In the genomic region with DNA sequence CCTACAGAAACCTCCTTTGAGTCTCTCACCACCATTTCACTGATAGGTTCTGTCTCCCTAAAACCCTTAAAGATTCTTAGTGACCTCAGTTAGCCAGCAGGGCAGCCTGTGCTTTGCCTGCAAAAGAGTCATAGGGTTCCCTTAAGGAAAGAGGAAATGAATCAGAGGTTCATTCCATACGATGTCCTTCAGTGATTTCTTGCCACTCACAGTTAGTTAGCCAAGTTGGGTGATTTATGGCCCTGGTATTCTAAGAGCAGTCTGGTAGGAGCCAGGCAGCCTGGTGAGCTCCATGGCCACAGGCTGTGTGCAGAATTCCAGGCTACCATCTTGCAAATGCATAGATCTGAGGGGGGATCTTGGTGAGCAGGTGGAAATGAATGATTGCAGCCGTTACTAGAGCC, we compare ENCODE assay signal across 12 cellular contexts. TPM values are rescaled to one million over a fixed set of nuclear protein-coding genes. Genes with fewer than 3 reads are reported as not detected.
DNase-seq lines count a peak whose midpoint lies in the region; FAIRE-seq and TF ChIP-seq lines count a peak whose summit lies in the region.
"Had no signal": no experiment of that assay in that cellular context is flagged by ENCODE, and none has a peak within 500 bp of the region (broad histone marks: within the 10 kb centered on the region; RNA-seq: fewer than 3 reads in every experiment).

No MANE protein-coding gene starts in this region.

- no peak overlapping the region for H3K4me3 ChIP-seq in PC-9
- H3K4me3 ChIP-seq in endothelial cell of umbilical vein (replicated peaks in 1 of 3; ENCODE audit: insufficient read depth in 1 of 3, low read depth in 1 of 3, low read length in 3 of 3) = no peak overlapping the region
- no peak overlapping the region for H3K4me3 ChIP-seq in thyroid gland (replicated peaks in 1 of 3)
- H3K4me3 ChIP-seq: dorsolateral prefrontal cortex had no signal

- H3K9me1 ChIP-seq in endothelial cell of umbilical vein (replicated peaks; ENCODE audit: control insufficient read depth, extremely low read depth, insufficient read depth, low read length) = no peaks in the 10 kb centered on the region

- H3K79me2 ChIP-seq in PC-9 (ENCODE audit: low read depth) (no peaks in the 10 kb centered on the region), endothelial cell of umbilical vein (ENCODE audit: control insufficient read depth, insufficient read depth, low read length) (no peaks in the 10 kb centered on the region)

- FAIRE-seq in endothelial cell of umbilical vein (lab: Jason Lieb, UNC) = peak; percentile 71

- peaks cover 38% of the 10 kb centered on the region for H3K4me1 Mint-ChIP-seq in nephron progenitor cell
- H3K4me1 Mint-ChIP-seq: activated T-helper 17 cell treated with anti-CD3 and anti-CD28 coated beads, Interleukin-2, amount 50 U/mL, for 72 hours had no signal

- BruUV-seq in PC-9 (replicated peaks; lab: Mats Ljungman, UMichigan) (no TSS peak), endothelial cell of umbilical vein (replicated peaks; lab: Mats Ljungman, UMichigan) (no TSS peak)

- no peak overlapping the region for H3K27ac Mint-ChIP-seq in nephron progenitor cell
- H3K27ac Mint-ChIP-seq: activated T-helper 17 cell treated with anti-CD3 and anti-CD28 coated beads, Interleukin-2, amount 50 U/mL, for 72 hours; nephron had no signal

- peaks cover 42% of the 10 kb centered on the region for H3F3A ChIP-seq in PC-9 (ENCODE audit: insufficient read depth, low read depth)

- H3K9me2 ChIP-seq in PC-9 (ENCODE audit: insufficient read depth) = no peaks in the 10 kb centered on the region

- no peaks in the 10 kb centered on the region for H3K36me3 Mint-ChIP-seq in nephron progenitor cell (ENCODE audit: low read depth)

- TF ChIP-seq POLR2A in endothelial cell of umbilical vein (IDR thresholded peaks at IDR 0.05; ENCODE audit: low read depth, low read length) (no peak), thyroid gland (IDR thresholded peaks at IDR 0.05) (no peak)

- H3K27me3 ChIP-seq in PC-9 (ENCODE audit: insufficient read depth, low read depth) = no peaks in the 10 kb centered on the region
- H3K27me3 ChIP-seq in endothelial cell of umbilical vein (ENCODE audit: control insufficient read depth in 2 of 2, insufficient read depth in 2 of 2, low read length in 2 of 2) = no peaks in the 10 kb centered on the region
- no peaks in the 10 kb centered on the region for H3K27me3 ChIP-seq in thyroid gland

- dilution Hi-C loops in endothelial cell of umbilical vein (cut with MboI; ENCODE audit: extremely low pct_ligation_motif_present, low sequenced_read_pairs) = no loop called here

- DNase-seq in EH (ENCODE audit: low read depth) = peak; percentile 98
- peak; percentile 31 to 93 for DNase-seq in PC-9
- peak; percentile 77 for DNase-seq in endothelial cell of umbilical vein (ENCODE audit: low read depth, low spot score)
- no peak for DNase-seq in nephron progenitor cell
- DNase-seq in NCI-H526 (lab: John Stamatoyannopoulos, UW) = no peak
- no peak for DNase-seq in T-helper 9 cell
- DNase-seq in NCI-H2171 treated with DMSO at 0.1 percent for 48 hours (lab: John Stamatoyannopoulos, UW) = no peak
- DNase-seq in thyroid gland = no peak
- DNase-seq: dorsolateral prefrontal cortex, NCI-H2171 had no signal

- H3K9me3 ChIP-seq in PC-9 (ENCODE audit: insufficient read depth, low read depth) (no peaks in the 10 kb centered on the region), endothelial cell of umbilical vein (replicated peaks; ENCODE audit: control insufficient read depth, insufficient read depth, low read length) (no peaks in the 10 kb centered on the region), thyroid gland (no peaks in the 10 kb centered on the region)

- no peaks in the 10 kb centered on the region for H4K20me1 ChIP-seq in PC-9 (ENCODE audit: insufficient read depth)
- H4K20me1 ChIP-seq in endothelial cell of umbilical vein (replicated peaks; ENCODE audit: control insufficient read depth, extremely low read depth, insufficient read depth, low read length) = no peaks in the 10 kb centered on the region

- peaks cover 11% of the 10 kb centered on the region for H3K27me3 Mint-ChIP-seq in nephron progenitor cell (ENCODE audit: low read depth, poor library complexity)

- H3K4me2 ChIP-seq in PC-9 (peak overlapping the region; percentile 28; the same call in 1 of the 2 replicates), endothelial cell of umbilical vein (ENCODE audit: insufficient read depth, low read length) (no peak overlapping the region)

- peaks cover 66% of the 10 kb centered on the region for H3K4me1 ChIP-seq in PC-9 (replicated peaks; ENCODE audit: insufficient read depth)
- H3K4me1 ChIP-seq in endothelial cell of umbilical vein (ENCODE audit: control insufficient read depth, extremely low read depth, insufficient read depth, low read length) = no peaks in the 10 kb centered on the region
- no peaks in the 10 kb centered on the region for H3K4me1 ChIP-seq in thyroid gland

- TF ChIP-seq CTCF in PC-9 (conservative IDR thresholded peaks at IDR 0.05) = no peak
- no peak for TF ChIP-seq CTCF in endothelial cell of umbilical vein (IDR thresholded peaks at IDR 0.05; ENCODE audit: extremely low read depth in 1 of 2, insufficient read depth in 1 of 2, low read depth in 1 of 2, low read length in 2 of 2)
- TF ChIP-seq CTCF in nephron progenitor cell (IDR thresholded peaks at IDR 0.05) = no peak
- no peak for TF ChIP-seq CTCF in thyroid gland (IDR thresholded peaks at IDR 0.05)

- H3K36me3 ChIP-seq in PC-9 (ENCODE audit: low read depth) = no peaks in the 10 kb centered on the region
- no peaks in the 10 kb centered on the region for H3K36me3 ChIP-seq in endothelial cell of umbilical vein (ENCODE audit: control insufficient read depth in 2 of 2, extremely low read depth in 1 of 2, insufficient read depth in 2 of 2, low read length in 2 of 2)
- H3K36me3 ChIP-seq in thyroid gland = no peaks in the 10 kb centered on the region

- peak overlapping the region; percentile 23 for H3K4me3 Mint-ChIP-seq in nephron progenitor cell
- H3K4me3 Mint-ChIP-seq: activated T-helper 17 cell treated with anti-CD3 and anti-CD28 coated beads, Interleukin-2, amount 50 U/mL, for 72 hours; nephron had no signal

- CTCF ChIA-PET in PC-9 (lab: Charles Lee) (no interaction called here), endothelial cell of umbilical vein (lab: Charles Lee) (interaction anchor here (0.5 to 11.3 kb wide), 8 partner anchors 9 to 304 kb away, joined by 3 to 129 read pairs (median 4); a partner anchor contains a TSS)

- H3K9ac ChIP-seq in endothelial cell of umbilical vein (replicated peaks; ENCODE audit: extremely low read depth, insufficient read depth, low read length) = no peak overlapping the region

- H2AFZ ChIP-seq in PC-9 (no peak overlapping the region), endothelial cell of umbilical vein (ENCODE audit: low read depth, low read length) (no peak overlapping the region)

- POLR2A ChIA-PET in PC-9 (lab: Charles Lee; ENCODE audit: unreplicated experiment) (no interaction called here), endothelial cell of umbilical vein (lab: Charles Lee) (interaction anchor here (0.8 kb wide), 1 partner anchor 19 kb away, joined by 3 read pairs; a partner anchor contains a TSS)

- intact Hi-C loops in PC-9 (cut with micrococcal nuclease; ENCODE audit: unreplicated experiment) = no loop called here
- intact Hi-C loops in endothelial cell of umbilical vein (cut with micrococcal nuclease) = no loop called here
- intact Hi-C loops in thyroid gland (cut with DNase I) = no loop called here

- peak overlapping the region; percentile 54 for H3K27ac ChIP-seq in PC-9
- H3K27ac ChIP-seq in endothelial cell of umbilical vein (ENCODE audit: insufficient read depth, low read depth, low read length) = no peak overlapping the region
- H3K27ac ChIP-seq in thyroid gland = no peak overlapping the region
- H3K27ac ChIP-seq: dorsolateral prefrontal cortex had no signal

- WGBS in thyroid gland, 2 donors = 69 to 74% methylated on average over 2 of the region's 2 CpGs

- H3K9me3 Mint-ChIP-seq in nephron progenitor cell = peaks cover 6% of the 10 kb centered on the region
- H3K9me3 Mint-ChIP-seq: activated T-helper 17 cell treated with anti-CD3 and anti-CD28 coated beads, Interleukin-2, amount 50 U/mL, for 72 hours; nephron had no signal

TF ChIP-seq in endothelial cell of umbilical vein, 7 proteins besides CTCF, POLR2A, EP300 and RAD21:
- no peak for TF ChIP-seq EZH2 (IDR thresholded peaks at IDR 0.05; ENCODE audit: borderline replicate concordance, low read depth, low read length, severe bottlenecking)
- TF ChIP-seq POLR2AphosphoS5 (IDR thresholded peaks at IDR 0.05; ENCODE audit: insufficient read depth, low read depth, low read length) = peak; percentile 25
- TF ChIP-seq, protein P1, sequence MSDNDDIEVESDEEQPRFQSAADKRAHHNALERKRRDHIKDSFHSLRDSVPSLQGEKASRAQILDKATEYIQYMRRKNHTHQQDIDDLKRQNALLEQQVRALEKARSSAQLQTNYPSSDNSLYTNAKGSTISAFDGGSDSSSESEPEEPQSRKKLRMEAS (IDR thresholded peaks at IDR 0.05; ENCODE audit: insufficient read depth, insufficient read length) = no peak
- TF ChIP-seq GATA2 (IDR thresholded peaks at IDR 0.05; ENCODE audit: insufficient read depth, insufficient read length, low read depth, low read length) = no peak
- TF ChIP-seq MYC (IDR thresholded peaks at IDR 0.05; ENCODE audit: low read depth, low read length) = no peak
- TF ChIP-seq JUN (IDR thresholded peaks at IDR 0.05; ENCODE audit: borderline replicate concordance, insufficient read depth, insufficient read length, low read depth) = peak; percentile 13
- peak; percentile 85 for TF ChIP-seq FOS (IDR thresholded peaks at IDR 0.05; ENCODE audit: borderline replicate concordance, insufficient read depth, low read length)

RNA-seq across cellular contexts. Expression of a gene that starts 18.7 kb away (rescaled TPM):
- 3.1 and 5.8 TPM in 2 replicates for total RNA-seq in PC-9 (2021)
- not detected in 2 replicates for total RNA-seq in endothelial cell of umbilical vein
- polyA plus RNA-seq in endothelial cell of umbilical vein = 0.04 TPM in 1 of 2 replicates, not detected in the other
- polyA plus RNA-seq in endothelial cell of umbilical vein (2011; cell fraction: cytosol; rRNA removed) = 0.04 and 0.06 TPM in 2 replicates
- 0.06 TPM in 1 of 2 replicates, not detected in the other for polyA plus RNA-seq in endothelial cell of umbilical vein (2011; cell fraction: nucleus; rRNA removed)
- 0.03 and 0.19 TPM in 2 replicates for polyA plus RNA-seq in endothelial cell of umbilical vein (2012)
- polyA minus RNA-seq in endothelial cell of umbilical vein = not detected in 2 replicates
- not detected for polyA minus RNA-seq in endothelial cell of umbilical vein (2011; cell fraction: cytosol; rRNA and poly(A)+ RNA removed)
- not detected in 2 replicates for polyA minus RNA-seq in endothelial cell of umbilical vein (2011; cell fraction: nucleus; rRNA and poly(A)+ RNA removed)
- 1 to 10 TPM in 2 of 4 donors, under 1 TPM in 2; 0.34 to 9.0 (median 1.1) TPM for total RNA-seq in thyroid gland

Comparison
In these comparisons a context has a peak if more than half of its experiments do, and no peak if none do; other contexts are left out.
1. DNase-seq: peak in EH (single experiment), PC-9 (2 of 2) and endothelial cell of umbilical vein (single experiment); none in nephron progenitor cell (single experiment), NCI-H526 (0 of 2), T-helper 9 cell (single experiment), NCI-H2171 treated with DMSO at 0.1 percent for 48 hours (single experiment) and thyroid gland (0 of 2).